In genomic region chr11:128172046-128172878, GRCh38 we compare ENCODE assay signal across 8 cellular contexts.
DNase-seq lines count a peak whose midpoint lies in the region; ATAC-seq and TF ChIP-seq lines count a peak whose summit lies in the region.

No MANE protein-coding gene starts in this region.

- TF ChIP-seq RAD21 in IMR-90 (IDR thresholded peaks at IDR 0.05; ENCODE audit: low read length) (peak; percentile 95), neural cell (conservative IDR thresholded peaks at IDR 0.05) (peak; percentile 94)

- H3K27me3 ChIP-seq in IMR-90 (ENCODE audit: control insufficient read depth, insufficient read depth, low read length), result peaks cover 7% of the 10 kb centered on the region
- no peaks in the 10 kb centered on the region for H3K27me3 ChIP-seq in PC-9 (ENCODE audit: insufficient read depth, low read depth)
- H3K27me3 ChIP-seq in fibroblast of lung (ENCODE audit: control insufficient read depth, insufficient read depth, low read length), result peaks cover 2% of the 10 kb centered on the region
- H3K27me3 ChIP-seq in neural cell (ENCODE audit: insufficient read depth, low read depth, low read length), result no peaks in the 10 kb centered on the region

- no peak overlapping the region for H3K56ac ChIP-seq in IMR-90 (ENCODE audit: extremely low read depth, insufficient read depth, low read length)

- peaks cover 27% of the 10 kb centered on the region for H3K4me1 Mint-ChIP-seq in activated T-cell treated with anti-CD3 and anti-CD28 coated beads, Interleukin-2, amount 50 U/mL, for 24 hours (ENCODE audit: low read depth)
- peaks cover 16% of the 10 kb centered on the region for H3K4me1 Mint-ChIP-seq in stimulated activated naive CD8-positive, alpha-beta T cell treated with anti-CD3 and anti-CD28 coated beads, Interleukin-15, Interleukin-2, amounts not matched to agents 100 ng/mL and 50 ng/mL, for 24 hours (ENCODE audit: low read depth)

- no peak overlapping the region for H4K8ac ChIP-seq in IMR-90 (ENCODE audit: low read depth in 2 of 2, low read length in 2 of 2)

- no peak overlapping the region for H3K18ac ChIP-seq in IMR-90 (ENCODE audit: low read depth, low read length)

- H4K91ac ChIP-seq in IMR-90 (ENCODE audit: insufficient read depth, low read depth, low read length), result no peak overlapping the region

- in situ Hi-C loops in IMR-90 (cut with MboI; ENCODE audit: low sequenced_read_pairs), result loop anchor here (5.0 to 25.0 kb wide), 2 partner anchors 655 to 790 kb away; no protein-coding TSS in a partner anchor

- H3K4me2 ChIP-seq in IMR-90 (ENCODE audit: low read depth, low read length) (no peak overlapping the region), PC-9 (no peak overlapping the region), fibroblast of lung (ENCODE audit: extremely low read depth, insufficient read depth, low read length) (no peak overlapping the region), neural cell (ENCODE audit: low read length) (no peak overlapping the region)

- no peaks in the 10 kb centered on the region for H3K9me1 ChIP-seq in IMR-90 (ENCODE audit: insufficient read depth, low read length)

- H3K27ac ChIP-seq in IMR-90 (ENCODE audit: insufficient read depth, low read length) (no peak overlapping the region), PC-9 (no peak overlapping the region), fibroblast of lung (ENCODE audit: insufficient read depth, low read length) (no peak overlapping the region), neural cell (ENCODE audit: low read length) (no peak overlapping the region)

- TF ChIP-seq EP300 in neural cell (conservative IDR thresholded peaks at IDR 0.05; ENCODE audit: poor library complexity, severe bottlenecking), result no peak

- H3K4me3 ChIP-seq in AG04449 (ENCODE audit: low read depth, low read length) (no peak overlapping the region), IMR-90 (ENCODE audit: insufficient read depth, low read depth, low read length) (no peak overlapping the region), PC-9 (no peak overlapping the region), fibroblast of lung (replicated peaks in 1 of 4; ENCODE audit: control extremely low read depth in 1 of 4, insufficient read depth in 1 of 4, low read depth in 3 of 4, low read length in 4 of 4) (no peak overlapping the region), neural cell (ENCODE audit: low read length) (no peak overlapping the region)

- peak; percentile 37; the same call in 1 of the 2 replicates for TF ChIP-seq POLR2A in IMR-90 (IDR thresholded peaks at IDR 0.05; ENCODE audit: low read depth, low read length)

- peak; percentile 41 for DNase-seq in AG04449 (ENCODE audit: low read depth, low spot score)
- peak; percentile 86 for DNase-seq in IMR-90
- peak; percentile 57 to 77 for DNase-seq in PC-9
- DNase-seq in activated T-cell treated with anti-CD3 and anti-CD28 coated beads, Interleukin-2, amount 50 U/mL, for 24 hours, result peak; percentile 88
- peak; percentile 71 to 89 for DNase-seq in fibroblast of lung (ENCODE audit: low read depth in 2 of 2)

- no peak overlapping the region for H2BK20ac ChIP-seq in IMR-90 (ENCODE audit: low read depth, low read length)

- no peak overlapping the region for H2BK5ac ChIP-seq in IMR-90 (ENCODE audit: low read depth, low read length, poor library complexity, severe bottlenecking)

- no peak overlapping the region for H3K23ac ChIP-seq in IMR-90 (ENCODE audit: low read depth, low read length)

- no peak overlapping the region for H2BK15ac ChIP-seq in IMR-90 (ENCODE audit: low read depth, low read length)

- H3K9me3 Mint-ChIP-seq in activated T-cell treated with anti-CD3 and anti-CD28 coated beads, Interleukin-2, amount 50 U/mL, for 24 hours, result no peaks in the 10 kb centered on the region
- no peaks in the 10 kb centered on the region for H3K9me3 Mint-ChIP-seq in stimulated activated naive CD8-positive, alpha-beta T cell treated with anti-CD3 and anti-CD28 coated beads, Interleukin-15, Interleukin-2, amounts not matched to agents 100 ng/mL and 50 ng/mL, for 24 hours

- H3K9ac ChIP-seq in IMR-90 (ENCODE audit: low read depth, low read length), result no peak overlapping the region
- no peak overlapping the region for H3K9ac ChIP-seq in fibroblast of lung (ENCODE audit: insufficient read depth, low read length)
- no peak overlapping the region for H3K9ac ChIP-seq in neural cell (ENCODE audit: low read length)

- peak overlapping the region; percentile 6 for H3K27ac Mint-ChIP-seq in activated T-cell treated with anti-CD3 and anti-CD28 coated beads, Interleukin-2, amount 50 U/mL, for 24 hours
- peak overlapping the region; percentile 13 for H3K27ac Mint-ChIP-seq in stimulated activated naive CD8-positive, alpha-beta T cell treated with anti-CD3 and anti-CD28 coated beads, Interleukin-15, Interleukin-2, amounts not matched to agents 100 ng/mL and 50 ng/mL, for 24 hours

- H3K9me3 ChIP-seq in IMR-90 (ENCODE audit: control insufficient read depth, insufficient read depth, low read length) (no peaks in the 10 kb centered on the region), PC-9 (ENCODE audit: insufficient read depth, low read depth) (no peaks in the 10 kb centered on the region), fibroblast of lung (ENCODE audit: control insufficient read depth, insufficient read depth, low read depth, low read length) (no peaks in the 10 kb centered on the region), neural cell (ENCODE audit: low read length) (no peaks in the 10 kb centered on the region)

- no peak overlapping the region for H3K14ac ChIP-seq in IMR-90 (replicated peaks; ENCODE audit: low read depth, low read length)

- H2AFZ ChIP-seq in IMR-90 (replicated peaks; ENCODE audit: low read length, poor library complexity) (no peak overlapping the region), PC-9 (no peak overlapping the region), fibroblast of lung (ENCODE audit: low read length) (no peak overlapping the region), neural cell (ENCODE audit: low read depth, low read length) (no peak overlapping the region)

- TF ChIP-seq CTCF in AG04449 (IDR thresholded peaks at IDR 0.05; ENCODE audit: insufficient read depth, low read length, missing control alignments) (peak; percentile 70), IMR-90 (conservative IDR thresholded peaks at IDR 0.05; ENCODE audit: low read depth, low read length) (peak; percentile 92), PC-9 (conservative IDR thresholded peaks at IDR 0.05) (peak; percentile 89), fibroblast of lung (conservative IDR thresholded peaks at IDR 0.05 in 1 of 2, IDR thresholded peaks at IDR 0.05 in 1 of 2; ENCODE audit: low read depth in 1 of 2, low read length in 2 of 2) (peak; percentile 83 to 85), neural cell (IDR thresholded peaks at IDR 0.05; ENCODE audit: poor library complexity, severe bottlenecking) (peak; percentile 90)

- no peak overlapping the region for H3K4me3 Mint-ChIP-seq in activated T-cell treated with anti-CD3 and anti-CD28 coated beads, Interleukin-2, amount 50 U/mL, for 24 hours
- no peak overlapping the region for H3K4me3 Mint-ChIP-seq in stimulated activated naive CD8-positive, alpha-beta T cell treated with anti-CD3 and anti-CD28 coated beads, Interleukin-15, Interleukin-2, amounts not matched to agents 100 ng/mL and 50 ng/mL, for 24 hours

- dilution Hi-C loops in IMR-90 (cut with HindIII; ENCODE audit: low sequenced_read_pairs, unreplicated experiment), result loop anchor here (25.0 kb wide), 1 partner anchor 465 kb away; no protein-coding TSS in a partner anchor

- no peaks in the 10 kb centered on the region for H3K27me3 Mint-ChIP-seq in activated T-cell treated with anti-CD3 and anti-CD28 coated beads, Interleukin-2, amount 50 U/mL, for 24 hours
- H3K27me3 Mint-ChIP-seq in stimulated activated naive CD8-positive, alpha-beta T cell treated with anti-CD3 and anti-CD28 coated beads, Interleukin-15, Interleukin-2, amounts not matched to agents 100 ng/mL and 50 ng/mL, for 24 hours, result no peaks in the 10 kb centered on the region

- H3F3A ChIP-seq in PC-9 (ENCODE audit: insufficient read depth, low read depth) (0 out of 2 replicates have a peak, but pooled peaks cover 4% of the 10 kb centered on the region), neural cell (ENCODE audit: insufficient read depth, low read length, poor library complexity, severe bottlenecking) (no peaks in the 10 kb centered on the region)

- no peaks in the 10 kb centered on the region for H3K79me1 ChIP-seq in IMR-90 (ENCODE audit: low read depth in 1 of 2, low read length in 2 of 2)

- CTCF ChIA-PET in AG04449 (lab: Yijun Ruan, JAX) (interaction anchor here (0.7 to 22.4 kb wide), 87 partner anchors 10 to 790 kb away, joined by 3 to 490 read pairs (median 4); no protein-coding TSS in a partner anchor), IMR-90 (lab: Yijun Ruan, JAX) (interaction anchor here (0.5 to 2.8 kb wide), 36 partner anchors 9 to 808 kb away, joined by 3 to 24 read pairs (median 4); partner anchors contain the start of gene TP53AIP1), PC-9 (lab: Charles Lee) (interaction anchor here (0.5 to 1.9 kb wide), 10 partner anchors 14 to 1547 kb away, joined by 3 to 8 read pairs (median 4); no protein-coding TSS in a partner anchor)

- no peak overlapping the region for H3K4ac ChIP-seq in IMR-90 (ENCODE audit: low read depth, low read length)

- no peak overlapping the region for H4K5ac ChIP-seq in IMR-90 (ENCODE audit: low read depth, low read length)

- peak; percentile 54 for ATAC-seq in GM18907 (IDR thresholded peaks at IDR 0.05; ENCODE audit: unreplicated experiment)
- peak; percentile 87 for ATAC-seq in IMR-90 (ENCODE audit: low read depth)

- no peaks in the 10 kb centered on the region for H3K79me2 ChIP-seq in PC-9 (ENCODE audit: low read depth)
- H3K79me2 ChIP-seq in fibroblast of lung (ENCODE audit: control insufficient read depth, insufficient read depth, low read length), result no peaks in the 10 kb centered on the region
- H3K79me2 ChIP-seq in neural cell (replicated peaks; ENCODE audit: insufficient read depth, low read length), result no peaks in the 10 kb centered on the region

- intact Hi-C loops in IMR-90 (cut with micrococcal nuclease) (loop anchor here (1.0 to 5.0 kb wide), 6 partner anchors 118 to 784 kb away; no protein-coding TSS in a partner anchor), PC-9 (cut with micrococcal nuclease; ENCODE audit: unreplicated experiment) (loop anchor here (1.0 to 10.0 kb wide), 10 partner anchors 35 to 784 kb away; no protein-coding TSS in a partner anchor)

- no peak overlapping the region for H2AK5ac ChIP-seq in IMR-90 (ENCODE audit: low read depth, low read length)

- H3K4me1 ChIP-seq in IMR-90 (ENCODE audit: control insufficient read depth, insufficient read depth, low read length), result peaks cover 2% of the 10 kb centered on the region; the same call in 1 of the 2 replicates
- peaks cover 7% of the 10 kb centered on the region; the same call in 1 of the 2 replicates for H3K4me1 ChIP-seq in PC-9 (replicated peaks; ENCODE audit: insufficient read depth)
- no peaks in the 10 kb centered on the region for H3K4me1 ChIP-seq in fibroblast of lung (ENCODE audit: control insufficient read depth, extremely low read depth, insufficient read depth, low read length)

- H2AK9ac ChIP-seq in IMR-90 (replicated peaks; ENCODE audit: low read depth, low read length, poor library complexity), result no peak overlapping the region

- no peak overlapping the region for H2BK120ac ChIP-seq in IMR-90 (ENCODE audit: low read depth, low read length)

- no CpG with 5 or more reads among the region's 4 CpGs for WGBS in IMR-90 (ENCODE audit: extremely low coverage in 2 of 2, insufficient read length in 1 of 2), 2 experiments

- H3K9me2 ChIP-seq in PC-9 (ENCODE audit: insufficient read depth), result no peaks in the 10 kb centered on the region
- no peaks in the 10 kb centered on the region for H3K9me2 ChIP-seq in neural cell (ENCODE audit: insufficient read depth, low read length)

- BruUV-seq in IMR-90 (replicated peaks; lab: Mats Ljungman, UMichigan) (no TSS peak), PC-9 (replicated peaks; lab: Mats Ljungman, UMichigan) (no TSS peak)

- no peaks in the 10 kb centered on the region for H3K36me3 ChIP-seq in IMR-90 (ENCODE audit: control insufficient read depth, insufficient read depth, low read length)
- no peaks in the 10 kb centered on the region for H3K36me3 ChIP-seq in PC-9 (ENCODE audit: low read depth)
- H3K36me3 ChIP-seq in fibroblast of lung (ENCODE audit: control insufficient read depth, insufficient read depth, low read length), result no peaks in the 10 kb centered on the region
- no peaks in the 10 kb centered on the region for H3K36me3 ChIP-seq in neural cell (ENCODE audit: insufficient read depth, low read length)

- no peaks in the 10 kb centered on the region for H3K36me3 Mint-ChIP-seq in activated T-cell treated with anti-CD3 and anti-CD28 coated beads, Interleukin-2, amount 50 U/mL, for 24 hours (ENCODE audit: low read depth)
- no peaks in the 10 kb centered on the region for H3K36me3 Mint-ChIP-seq in stimulated activated naive CD8-positive, alpha-beta T cell treated with anti-CD3 and anti-CD28 coated beads, Interleukin-15, Interleukin-2, amounts not matched to agents 100 ng/mL and 50 ng/mL, for 24 hours (ENCODE audit: low read depth)

- POLR2A ChIA-PET in AG04449 (lab: Yijun Ruan, JAX), result interaction anchor here (0.6 to 1.2 kb wide), 2 partner anchors 111 to 322 kb away, joined by 3 to 7 read pairs; no protein-coding TSS in a partner anchor
- POLR2A ChIA-PET in IMR-90 (lab: Charles Lee; ENCODE audit: unreplicated experiment), result interaction anchor here (0.6 kb wide), 1 partner anchor 658 kb away, joined by 3 read pairs; no protein-coding TSS in a partner anchor
- POLR2A ChIA-PET in PC-9 (lab: Charles Lee; ENCODE audit: unreplicated experiment), result no interaction called here

- H4K20me1 ChIP-seq in IMR-90 (ENCODE audit: insufficient read depth, low read length) (no peaks in the 10 kb centered on the region), PC-9 (ENCODE audit: insufficient read depth) (no peaks in the 10 kb centered on the region), fibroblast of lung (ENCODE audit: control insufficient read depth, extremely low read depth, insufficient read depth, low read length) (no peaks in the 10 kb centered on the region), neural cell (ENCODE audit: insufficient read depth) (no peaks in the 10 kb centered on the region)
